In genomic region chr1:95631695-95632094, GRCh38 we compare ENCODE assay signal across 29 cellular contexts.
"Had no signal": no experiment of that assay in that cellular context is flagged by ENCODE, and none has a peak within 500 bp of the region (broad histone marks: within the 10 kb centered on the region; RNA-seq: fewer than 3 reads in every experiment).

No MANE protein-coding gene starts in this region.

- H3K27me3 ChIP-seq: heart right ventricle, hepatocyte, left lung, neutrophil, right atrium auricular region, right lobe of liver, stomach, testis, thyroid gland, transverse colon, upper lobe of left lung, vagina had no signal

- H3K4me3 ChIP-seq: heart right ventricle, hepatocyte, left lung, lower lobe of right lung, right atrium auricular region, right lobe of liver, smooth muscle cell, stomach, testis, thyroid gland, transverse colon, upper lobe of left lung, vagina had no signal

- H3K79me2 ChIP-seq: hepatocyte had no signal

- H3K27ac Mint-ChIP-seq: mesothelial cell of epicardium; naive B cell; natural killer cell; progenitor cell of endocrine pancreas; stimulated activated naive B cell treated with anti-CD40 and anti-IgM and Interleukin-4, amounts not matched to agents 10 μg/mL and 1 μg/mL and 100 μg/mL, for 72 hours had no signal

- H3K36me3 Mint-ChIP-seq: mesothelial cell of epicardium; naive B cell; natural killer cell; stimulated activated naive B cell treated with anti-CD40 and anti-IgM and Interleukin-4, amounts not matched to agents 10 μg/mL and 1 μg/mL and 100 μg/mL, for 72 hours had no signal

- H3K4me1 ChIP-seq: heart right ventricle, left lung, lower lobe of right lung, right atrium auricular region, right lobe of liver, stomach, testis, thyroid gland, transverse colon, upper lobe of left lung, vagina had no signal

- H2AFZ ChIP-seq: hepatocyte had no signal

- ATAC-seq: heart right ventricle; left cardiac atrium; left lung; lower lobe of right lung; natural killer cell; right lobe of liver; stimulated activated naive B cell treated with anti-CD40 and anti-IgM and Interleukin-4, amounts not matched to agents 10 μg/mL and 1 μg/mL and 100 μg/mL, for 72 hours; stimulated activated naive CD8-positive, alpha-beta T cell treated with anti-CD3 and anti-CD28 coated beads, Interleukin-15, Interleukin-2, amounts not matched to agents 100 U/mL and 50 U/mL, for 24 hours had no signal

- H3K4me3 Mint-ChIP-seq: mesothelial cell of epicardium; natural killer cell; stimulated activated naive B cell treated with anti-CD40 and anti-IgM and Interleukin-4, amounts not matched to agents 10 μg/mL and 1 μg/mL and 100 μg/mL, for 72 hours had no signal

- DNase-seq: heart right ventricle; kidney glomerular epithelial cell; left cardiac atrium; left lung; lower lobe of right lung; mammary epithelial cell; mesendoderm; naive B cell; natural killer cell; occipital lobe; right lobe of liver; stimulated activated CD4-positive, alpha-beta T cell treated with anti-CD3 and anti-CD28 coated beads, Interleukin-1b, Interleukin-23, amount 100 ng/mL, for 48 hours; stimulated activated CD4-positive, alpha-beta T cell treated with anti-CD3 and anti-CD28 coated beads, Interleukin-2, amount 100 ng/mL, for 48 hours; stimulated activated CD4-positive, alpha-beta T cell treated with anti-CD3 and anti-CD28 coated beads, Interleukin-4, amount 100 ng/mL, for 4 hours; stimulated activated CD8-positive, alpha-beta memory T cell treated with anti-CD3 and anti-CD28 coated beads, Interleukin-4, amount 100 ng/mL, for 48 hours; stimulated activated naive B cell treated with anti-CD40 and anti-IgM and Interleukin-4, amounts not matched to agents 10 μg/mL and 1 μg/mL and 100 μg/mL, for 72 hours; stimulated activated naive CD8-positive, alpha-beta T cell treated with anti-CD3 and anti-CD28 coated beads, Interleukin-15, Interleukin-2, amounts not matched to agents 100 U/mL and 50 U/mL, for 24 hours; stomach; testis; thyroid gland; transverse colon; upper lobe of left lung had no signal

- H3K36me3 ChIP-seq: heart right ventricle, left lung, lower lobe of right lung, neutrophil, right atrium auricular region, right lobe of liver, stomach, thyroid gland, transverse colon, upper lobe of left lung, vagina had no signal

- H3K4me2 ChIP-seq: hepatocyte, smooth muscle cell had no signal

- H3K27ac ChIP-seq: heart right ventricle, hepatocyte, left lung, lower lobe of right lung, neutrophil, right atrium auricular region, right lobe of liver, stomach, testis, thyroid gland, transverse colon, upper lobe of left lung, vagina had no signal

- H3K27me3 Mint-ChIP-seq: naive B cell; progenitor cell of endocrine pancreas; stimulated activated naive B cell treated with anti-CD40 and anti-IgM and Interleukin-4, amounts not matched to agents 10 μg/mL and 1 μg/mL and 100 μg/mL, for 72 hours had no signal

- H3K4me1 Mint-ChIP-seq: mesothelial cell of epicardium; naive B cell; natural killer cell; stimulated activated naive B cell treated with anti-CD40 and anti-IgM and Interleukin-4, amounts not matched to agents 10 μg/mL and 1 μg/mL and 100 μg/mL, for 72 hours had no signal

- H3K9me3 ChIP-seq: heart right ventricle, lower lobe of right lung, neutrophil, right atrium auricular region, right lobe of liver, stomach, testis, thyroid gland, transverse colon, upper lobe of left lung, vagina had no signal
